ENCODE assay signal across 19 cellular contexts in the genomic region with DNA sequence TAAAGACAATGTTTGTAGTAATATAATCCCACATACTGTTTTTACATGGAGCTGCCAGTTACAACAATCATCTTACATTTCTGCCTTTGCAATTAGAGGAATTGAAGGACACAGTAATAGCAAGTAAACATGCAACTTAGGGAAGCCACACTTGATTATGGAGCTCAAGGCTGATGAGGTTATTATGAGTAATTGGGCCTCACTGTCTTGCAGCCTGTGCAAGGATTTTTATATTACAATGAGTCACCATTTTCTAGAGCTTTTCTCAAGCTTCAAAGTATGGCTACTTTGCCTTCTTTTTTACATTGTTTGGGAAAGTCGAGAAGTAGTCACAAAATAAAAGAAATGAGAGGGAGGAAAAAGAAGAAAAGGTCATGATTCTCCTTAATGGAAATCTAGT.
DNase-seq lines count a peak whose midpoint lies in the region; ATAC-seq, FAIRE-seq and TF ChIP-seq lines count a peak whose summit lies in the region.
"Had no signal": no experiment of that assay in that cellular context is flagged by ENCODE, and none has a peak within 500 bp of the region (broad histone marks: within the 10 kb centered on the region; RNA-seq: fewer than 3 reads in every experiment).

No MANE protein-coding gene starts in this region.

- H3K9me3 ChIP-seq in breast epithelium (no peaks in the 10 kb centered on the region), smooth muscle cell (replicated peaks; ENCODE audit: low read depth) (no peaks in the 10 kb centered on the region), small intestine (ENCODE audit: control insufficient read depth, low read depth) (no peaks in the 10 kb centered on the region), heart right ventricle (no peaks in the 10 kb centered on the region)
- H3K9me3 ChIP-seq: upper lobe of left lung had no signal

- H3F3A ChIP-seq in smooth muscle cell (ENCODE audit: low read depth), result peaks cover 15% of the 10 kb centered on the region

- WGBS in smooth muscle cell (ENCODE audit: low lambda C conversion rate), result 33% methylated on average over 1 of the region's 1 CpG
- WGBS in small intestine, 3 donors, result 86 to 92% (median 87%) methylated on average over 1 of the region's 1 CpG
- 95 to 97% methylated on average over 1 of the region's 1 CpG for WGBS in heart right ventricle, 2 donors

- peak; percentile 80 for ATAC-seq in SK-N-SH treated with all-trans-retinoic acid at 6 μM for 48 hours
- ATAC-seq in heart right ventricle, result no peak

- H4K20me1 ChIP-seq in smooth muscle cell (ENCODE audit: low read depth), result no peaks in the 10 kb centered on the region

- no peak for FAIRE-seq in small intestine (lab: Jason Lieb, UNC)
- FAIRE-seq: G401.6 had no signal

- H3K9me3 Mint-ChIP-seq in MCF 10A (ENCODE audit: unreplicated experiment), result no peaks in the 10 kb centered on the region
- H3K9me3 Mint-ChIP-seq: endodermal cell had no signal

- H3K36me3 ChIP-seq in breast epithelium, result no peaks in the 10 kb centered on the region
- H3K36me3 ChIP-seq in smooth muscle cell (ENCODE audit: low read depth), result no peaks in the 10 kb centered on the region
- H3K36me3 ChIP-seq in small intestine (ENCODE audit: control insufficient read depth in 2 of 2, insufficient read depth in 2 of 2, low read length in 2 of 2), result no peaks in the 10 kb centered on the region
- H3K36me3 ChIP-seq in heart right ventricle, result peaks cover 0 to 70% (median 10%) of the 10 kb centered on the region in 9 donors

- peaks cover 75% of the 10 kb centered on the region for H3K36me3 Mint-ChIP-seq in MCF 10A (ENCODE audit: insufficient read depth, unreplicated experiment)

- POLR2A ChIA-PET in MCF 10A (lab: Yijun Ruan, JAX), result interaction anchor here (0.7 to 2.5 kb wide), 14 partner anchors 9 to 108 kb away, joined by 3 to 62 read pairs (median 8); no protein-coding TSS in a partner anchor

- peaks cover 3% of the 10 kb centered on the region for H3K79me2 ChIP-seq in smooth muscle cell (ENCODE audit: low read depth)

- H3K27me3 ChIP-seq in breast epithelium, result no peaks in the 10 kb centered on the region
- no peaks in the 10 kb centered on the region for H3K27me3 ChIP-seq in smooth muscle cell (ENCODE audit: low read depth)
- no peaks in the 10 kb centered on the region for H3K27me3 ChIP-seq in small intestine (ENCODE audit: control insufficient read depth in 2 of 2, insufficient read depth in 2 of 2, low read length in 2 of 2)
- no peaks in the 10 kb centered on the region for H3K27me3 ChIP-seq in heart right ventricle
- H3K27me3 ChIP-seq: upper lobe of left lung had no signal

- H3K4me2 ChIP-seq in smooth muscle cell, result peak overlapping the region; percentile 23

- H3K4me1 ChIP-seq in breast epithelium (no peaks in the 10 kb centered on the region), smooth muscle cell (ENCODE audit: low read depth) (peaks cover 20% of the 10 kb centered on the region), small intestine (ENCODE audit: control insufficient read depth in 2 of 2, insufficient read depth in 1 of 2, low read depth in 1 of 2, low read length in 1 of 2) (no peaks in the 10 kb centered on the region), heart right ventricle (peaks cover 0 to 14% (median 0%) of the 10 kb centered on the region in 9 donors)

- no peak for TF ChIP-seq POLR2A in breast epithelium (IDR thresholded peaks at IDR 0.05)

- DNase-seq in MCF 10A (ENCODE audit: unreplicated experiment) (peak; percentile 56), breast epithelium (ENCODE audit: low spot score in 2 of 2) (no peak), fibroblast of mammary gland (ENCODE audit: low read depth) (peak; percentile 90), smooth muscle cell (lab: John Stamatoyannopoulos, UW; ENCODE audit: unreplicated experiment) (no peak), small intestine (no peak), heart right ventricle (no peak), caudate nucleus (lab: John Stamatoyannopoulos, UW) (no peak)
- DNase-seq: 8988T; endodermal cell; H7; hippocampal formation; NCI-H1048; NCI-H2171; stimulated activated naive CD4-positive, alpha-beta T cell treated with Interleukin-2 at 50 U/mL for 16 hours; T-helper 2 cell; upper lobe of left lung had no signal

- TF ChIP-seq CTCF in MCF 10A (IDR thresholded peaks at IDR 0.05; ENCODE audit: unreplicated experiment), result no peak
- no peak for TF ChIP-seq CTCF in breast epithelium (IDR thresholded peaks at IDR 0.05)
- no peak for TF ChIP-seq CTCF in fibroblast of mammary gland (conservative IDR thresholded peaks at IDR 0.05; ENCODE audit: control insufficient read depth, insufficient read depth, low read depth, low read length)
- TF ChIP-seq CTCF in smooth muscle cell (IDR thresholded peaks at IDR 0.05; ENCODE audit: borderline replicate concordance, insufficient read depth, poor library complexity, severe bottlenecking), result no peak
- TF ChIP-seq CTCF in heart right ventricle (IDR thresholded peaks at IDR 0.05), result no peak

- CTCF ChIA-PET in MCF 10A (lab: Yijun Ruan, JAX), result interaction anchor here (0.6 to 1.5 kb wide), 10 partner anchors 16 to 184 kb away, joined by 3 to 5 read pairs (median 3); no protein-coding TSS in a partner anchor

- H3K27ac ChIP-seq in breast epithelium (no peak overlapping the region), smooth muscle cell (ENCODE audit: low read depth) (peak overlapping the region; percentile 84), small intestine (ENCODE audit: low read depth in 1 of 2, low read length in 1 of 2) (no peak overlapping the region), heart right ventricle (no peak overlapping the region), caudate nucleus (ENCODE audit: low read depth, low read length) (no peak overlapping the region)
- H3K27ac ChIP-seq: upper lobe of left lung had no signal

- H3K27me3 Mint-ChIP-seq in MCF 10A (ENCODE audit: insufficient read depth, unreplicated experiment), result no peaks in the 10 kb centered on the region

- H3K27ac Mint-ChIP-seq in MCF 10A (ENCODE audit: low read depth, unreplicated experiment), result peak overlapping the region; percentile 36
- H3K27ac Mint-ChIP-seq: activated naive CD4-positive, alpha-beta T cell treated with anti-CD3 and anti-CD28 coated beads, Interleukin-2, amount 50 U/mL, for 72 hours; endodermal cell had no signal

- no peak overlapping the region for H3K4me3 Mint-ChIP-seq in MCF 10A (ENCODE audit: unreplicated experiment)
- H3K4me3 Mint-ChIP-seq: endodermal cell had no signal

- BruUV-seq in MCF 10A (replicated peaks; lab: Mats Ljungman, UMichigan), result no TSS peak

- intact Hi-C loops in MCF 10A (cut with micrococcal nuclease) (no loop called here), breast epithelium (cut with DNase I; ENCODE audit: low total_unique reads) (loop anchor here (10.0 kb wide), 1 partner anchor 789 kb away; no protein-coding TSS in a partner anchor), heart right ventricle (cut with DNase I) (no loop called here)

- H3K9ac ChIP-seq in smooth muscle cell (ENCODE audit: low read depth), result peak overlapping the region; percentile 1

- peaks cover 11% of the 10 kb centered on the region for H3K4me1 Mint-ChIP-seq in MCF 10A (ENCODE audit: insufficient read depth, unreplicated experiment)

- no peak overlapping the region for H2AFZ ChIP-seq in smooth muscle cell (ENCODE audit: low read depth)

- no peak overlapping the region for H3K4me3 ChIP-seq in breast epithelium
- H3K4me3 ChIP-seq in fibroblast of mammary gland (ENCODE audit: control insufficient read depth, low read depth, low read length), result no peak overlapping the region
- H3K4me3 ChIP-seq in smooth muscle cell, result no peak overlapping the region
- H3K4me3 ChIP-seq in small intestine (ENCODE audit: low read depth in 1 of 2, low read length in 2 of 2), result no peak overlapping the region
- H3K4me3 ChIP-seq in heart right ventricle, result no peak overlapping the region
- H3K4me3 ChIP-seq: upper lobe of left lung had no signal

TF ChIP-seq in SK-N-SH treated with all-trans-retinoic acid at 6 μM for 48 hours, 23 proteins besides CTCF, POLR2A, EP300 and RAD21:
- TF ChIP-seq ZC3H10 (CRISPR knock-in tag; IDR thresholded peaks at IDR 0.05) (0 out of 2 replicates have a peak, but pooled peaks have one; percentile 4), RARB (CRISPR knock-in tag; IDR thresholded peaks at IDR 0.05) (no peak), ISL1 (CRISPR knock-in tag; IDR thresholded peaks at IDR 0.05) (no peak)

Comparison
In these comparisons a context has a peak if more than half of its experiments do, and no peak if none do; other contexts are left out.
1. DNase-seq: peak in MCF 10A (single experiment) and fibroblast of mammary gland (single experiment); none in breast epithelium (0 of 2), smooth muscle cell (single experiment), small intestine (single experiment), heart right ventricle (0 of 2) and caudate nucleus (0 of 61).